ENCODE assay signal across 29 cellular contexts in genomic region chr6:105537981-105538578, GRCh38.
"Had no signal": no experiment of that assay in that cellular context is flagged by ENCODE, and none has a peak within 500 bp of the region (broad histone marks: within the 10 kb centered on the region; RNA-seq: fewer than 3 reads in every experiment).

No MANE protein-coding gene starts in this region.

- H3K36me3 Mint-ChIP-seq: mesothelial cell of epicardium; naive B cell; natural killer cell treated with Interleukin-12 subunit alpha and Interleukin-12 subunit beta and Interleukin-15 and Interleukin-18, amount 100 ng/mL, for 72 hours; neural progenitor cell had no signal

- H3K27me3 Mint-ChIP-seq: dendritic cell treated with granulocyte-macrophage colony-stimulating factor and Interleukin-4, amounts not matched to agents 40 ng/mL and 50 ng/mL, for 4 days; progenitor cell of endocrine pancreas had no signal

- H3K4me1 Mint-ChIP-seq: naive B cell had no signal

- H3K9me3 Mint-ChIP-seq: dendritic cell treated with granulocyte-macrophage colony-stimulating factor and Interleukin-4, amounts not matched to agents 40 ng/mL and 50 ng/mL, for 4 days; endodermal cell; mesothelial cell of epicardium; natural killer cell treated with Interleukin-12 subunit alpha and Interleukin-12 subunit beta and Interleukin-15 and Interleukin-18, amount 100 ng/mL, for 72 hours; neural progenitor cell had no signal

- H3K27me3 ChIP-seq: esophagus squamous epithelium, neural progenitor cell, right lobe of liver, tibial nerve, upper lobe of left lung had no signal

- FAIRE-seq: frontal cortex, kidney, small intestine, urothelium cell line had no signal

- H3K9me3 ChIP-seq: esophagus squamous epithelium, mucosa of descending colon, right lobe of liver, thoracic aorta, tibial nerve, upper lobe of left lung had no signal

- H3K4me1 ChIP-seq: parathyroid adenoma, right lobe of liver, tibial nerve, upper lobe of left lung had no signal

- H3K4me3 ChIP-seq: esophagus squamous epithelium, lung, mucosa of descending colon, neural progenitor cell, right lobe of liver, thoracic aorta, tibial nerve, upper lobe of left lung had no signal

- H2AFZ ChIP-seq: neural progenitor cell, parathyroid adenoma had no signal

- ATAC-seq: left lobe of liver; mucosa of descending colon; natural killer cell treated with Interleukin-12 subunit alpha and Interleukin-12 subunit beta and Interleukin-15 and Interleukin-18, amount 100 ng/mL, for 72 hours; right lobe of liver; stimulated activated naive CD8-positive, alpha-beta T cell treated with anti-CD3 and anti-CD28 coated beads, Interleukin-15, Interleukin-2, amounts not matched to agents 100 U/mL and 50 U/mL, for 24 hours had no signal

- H3K9ac ChIP-seq: neural progenitor cell, parathyroid adenoma had no signal

- H3K27ac Mint-ChIP-seq: dendritic cell treated with granulocyte-macrophage colony-stimulating factor and Interleukin-4, amounts not matched to agents 40 ng/mL and 50 ng/mL, for 4 days; endodermal cell; mesothelial cell of epicardium; natural killer cell treated with Interleukin-12 subunit alpha and Interleukin-12 subunit beta and Interleukin-15 and Interleukin-18, amount 100 ng/mL, for 72 hours; neural progenitor cell; progenitor cell of endocrine pancreas had no signal

- H3K4me2 ChIP-seq: neural progenitor cell had no signal

- H3K27ac ChIP-seq: esophagus squamous epithelium, neural progenitor cell, parathyroid adenoma, right lobe of liver, thoracic aorta, tibial nerve, upper lobe of left lung had no signal

- H3K79me2 ChIP-seq: parathyroid adenoma had no signal

- H3K36me3 ChIP-seq: esophagus squamous epithelium, neural progenitor cell, right lobe of liver, thoracic aorta, upper lobe of left lung had no signal

- DNase-seq: cerebellar nuclear complex; effector CD8-positive, alpha-beta T cell; endodermal cell; erythroblast; esophagus squamous epithelium; kidney; mesenchymal stem cell; mucosa of descending colon; naive B cell; right lobe of liver; small intestine; stimulated activated CD4-positive, alpha-beta T cell treated with anti-CD3 and anti-CD28 coated beads, Interleukin-1b, Interleukin-23, amount 100 ng/mL, for 48 hours; stimulated activated CD4-positive, alpha-beta T cell treated with anti-CD3 and anti-CD28 coated beads, Interleukin-4, amount 100 ng/mL, for 1 hour; stimulated activated CD8-positive, alpha-beta memory T cell treated with anti-CD3 and anti-CD28 coated beads, Interleukin-4, amount 100 ng/mL, for 48 hours; stimulated activated naive CD8-positive, alpha-beta T cell treated with anti-CD3 and anti-CD28 coated beads, Interleukin-15, Interleukin-2, amounts not matched to agents 100 U/mL and 50 U/mL, for 24 hours; substantia nigra; upper lobe of left lung had no signal

- H3K4me3 Mint-ChIP-seq: dendritic cell treated with granulocyte-macrophage colony-stimulating factor and Interleukin-4, amounts not matched to agents 40 ng/mL and 50 ng/mL, for 4 days; endodermal cell; mesothelial cell of epicardium; naive B cell; natural killer cell treated with Interleukin-12 subunit alpha and Interleukin-12 subunit beta and Interleukin-15 and Interleukin-18, amount 100 ng/mL, for 72 hours; neural progenitor cell had no signal
